Comparison of ENCODE assay signal across 16 cellular contexts in the genomic region with DNA sequence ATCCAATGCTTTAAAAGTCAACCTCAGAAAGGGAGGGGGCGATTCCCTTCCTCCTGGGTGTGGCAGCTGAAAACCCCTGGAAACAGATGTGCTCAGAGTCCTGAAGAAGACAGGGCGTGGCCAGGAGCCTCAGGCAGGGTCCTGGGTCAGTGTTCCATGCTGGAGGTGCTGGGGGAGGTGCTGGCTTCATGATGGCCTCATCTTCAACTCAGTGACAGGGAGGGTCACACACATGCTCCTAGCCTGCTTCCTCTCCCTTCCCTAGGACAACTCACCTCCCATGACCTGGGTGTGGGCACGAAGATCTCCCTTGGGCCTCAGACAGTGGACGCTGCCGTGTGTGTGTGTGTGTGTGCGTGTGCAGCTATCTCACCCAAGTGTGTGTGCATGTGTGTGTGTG.
"Had no signal": no experiment of that assay in that cellular context is flagged by ENCODE, and none has a peak within 500 bp of the region (broad histone marks: within the 10 kb centered on the region; RNA-seq: fewer than 3 reads in every experiment).

No MANE protein-coding gene starts in this region.

- FAIRE-seq: frontal cortex had no signal

- H3K27ac ChIP-seq: ascending aorta, breast epithelium, epithelial cell of prostate, heart left ventricle, parathyroid adenoma, SK-N-MC had no signal

- H3K9ac ChIP-seq: parathyroid adenoma had no signal

- H3K79me2 ChIP-seq: parathyroid adenoma had no signal

- H3K36me3 ChIP-seq: ascending aorta, breast epithelium, heart left ventricle had no signal

- H3K4me1 ChIP-seq: ascending aorta, breast epithelium, heart left ventricle, parathyroid adenoma had no signal

- H3K4me3 ChIP-seq: ascending aorta, breast epithelium, heart left ventricle, SK-N-MC had no signal

- H3K9me3 ChIP-seq: ascending aorta, breast epithelium had no signal

- ATAC-seq: activated naive CD8-positive, alpha-beta T cell treated with anti-CD3 and anti-CD28 coated beads, Interleukin-2, amount 50 U/mL, for 24 hours; heart left ventricle; stimulated activated naive B cell treated with anti-CD40 and anti-IgM and Interleukin-4, amounts not matched to agents 10 μg/mL and 1 μg/mL and 100 μg/mL, for 72 hours had no signal

- DNase-seq: activated CD4-positive, alpha-beta T cell treated with anti-CD3 and anti-CD28 coated beads, Interleukin-2, amount 50 U/mL, for 4 hours; activated naive CD4-positive, alpha-beta T cell treated with anti-CD3 and anti-CD28 coated beads for 36 hours; activated naive CD8-positive, alpha-beta T cell treated with anti-CD3 and anti-CD28 coated beads, Interleukin-2, amount 50 U/mL, for 24 hours; cerebellar nuclear complex; dermis blood vessel endothelial cell; effector memory CD8-positive, alpha-beta T cell; heart left ventricle; stimulated activated CD4-positive, alpha-beta T cell treated with anti-CD3 and anti-CD28 coated beads, Interleukin-4, amount 100 ng/mL, for 1 hour; stimulated activated naive B cell treated with anti-CD40 and anti-IgM and Interleukin-4, amounts not matched to agents 10 μg/mL and 1 μg/mL and 100 μg/mL, for 72 hours; T-helper 9 cell had no signal

- H3K27me3 ChIP-seq: ascending aorta had no signal

- H2AFZ ChIP-seq: parathyroid adenoma had no signal
